In genomic region chr19:29321116-29321515, GRCh38 we compare ENCODE assay signal across 16 cellular contexts.
DNase-seq lines count a peak whose midpoint lies in the region; ATAC-seq and TF ChIP-seq lines count a peak whose summit lies in the region.
"Had no signal": no experiment of that assay in that cellular context is flagged by ENCODE, and none has a peak within 500 bp of the region (broad histone marks: within the 10 kb centered on the region; RNA-seq: fewer than 3 reads in every experiment).

No MANE protein-coding gene starts in this region.

- no peaks in the 10 kb centered on the region for H3K27me3 ChIP-seq in neural progenitor cell
- H3K27me3 ChIP-seq: BLaER1 had no signal

- DNase-seq in natural killer cell treated with Interleukin-12 subunit alpha and Interleukin-12 subunit beta and Interleukin-15 and Interleukin-18, amount 100 ng/mL, for 72 hours (ENCODE audit: low spot score): peak; percentile 48
- no peak for DNase-seq in natural killer cell
- peak; percentile 20 for DNase-seq in ecto neural progenitor cell (ENCODE audit: low spot score)
- peak; percentile 42 for DNase-seq in posterior vena cava (ENCODE audit: low spot score)
- no peak for DNase-seq in DMS 273 (lab: John Stamatoyannopoulos, UW; ENCODE audit: unreplicated experiment)
- no peak for DNase-seq in neural progenitor cell (ENCODE audit: low spot score)
- no peak for DNase-seq in activated naive CD4-positive, alpha-beta T cell treated with Interleukin-2 at 50 U/mL for 16 hours
- DNase-seq in activated T-cell treated with anti-CD3 and anti-CD28 coated beads, Interleukin-2, amount 50 U/mL, for 1 hour: no peak
- DNase-seq: CD4-positive, alpha-beta memory T cell; DMS79 treated with DMSO at 0.1 percent for 48 hours; GF-D8; GM23248 had no signal

- H3K27ac Mint-ChIP-seq in natural killer cell treated with Interleukin-12 subunit alpha and Interleukin-12 subunit beta and Interleukin-15 and Interleukin-18, amount 100 ng/mL, for 72 hours: no peak overlapping the region
- H3K27ac Mint-ChIP-seq in natural killer cell (no peak overlapping the region), neural progenitor cell (no peak overlapping the region)
- H3K27ac Mint-ChIP-seq: CD14-positive monocyte; CD4-positive, alpha-beta memory T cell had no signal

- peaks cover 6 to 9% of the 10 kb centered on the region in 2 donors for H3K27me3 Mint-ChIP-seq in natural killer cell treated with Interleukin-12 subunit alpha and Interleukin-12 subunit beta and Interleukin-15 and Interleukin-18, amount 100 ng/mL, for 72 hours
- peaks cover 10 to 20% of the 10 kb centered on the region in 2 donors for H3K27me3 Mint-ChIP-seq in natural killer cell (ENCODE audit: low read depth in 2 of 2)
- H3K27me3 Mint-ChIP-seq in neural progenitor cell (ENCODE audit: insufficient read depth, low read depth): peaks cover 5% of the 10 kb centered on the region

- H3K9ac ChIP-seq in neural progenitor cell: no peak overlapping the region
- H3K9ac ChIP-seq: BLaER1, GM23248 had no signal

- H3K4me3 Mint-ChIP-seq in natural killer cell treated with Interleukin-12 subunit alpha and Interleukin-12 subunit beta and Interleukin-15 and Interleukin-18, amount 100 ng/mL, for 72 hours: no peak overlapping the region
- H3K4me3 Mint-ChIP-seq in natural killer cell: no peak overlapping the region
- H3K4me3 Mint-ChIP-seq in neural progenitor cell: no peak overlapping the region
- H3K4me3 Mint-ChIP-seq: CD14-positive monocyte; CD4-positive, alpha-beta memory T cell had no signal

- H3K36me3 Mint-ChIP-seq in natural killer cell treated with Interleukin-12 subunit alpha and Interleukin-12 subunit beta and Interleukin-15 and Interleukin-18, amount 100 ng/mL, for 72 hours: no peaks in the 10 kb centered on the region
- no peaks in the 10 kb centered on the region for H3K36me3 Mint-ChIP-seq in natural killer cell
- H3K36me3 Mint-ChIP-seq in neural progenitor cell: no peaks in the 10 kb centered on the region
- H3K36me3 Mint-ChIP-seq: CD14-positive monocyte; CD4-positive, alpha-beta memory T cell had no signal

- no peak overlapping the region for H2AFZ ChIP-seq in neural progenitor cell (replicated peaks)
- H2AFZ ChIP-seq: GM23248 had no signal

- no peak overlapping the region for H3K4me2 ChIP-seq in neural progenitor cell
- H3K4me2 ChIP-seq: BLaER1 had no signal

- no peak for ATAC-seq in natural killer cell treated with Interleukin-12 subunit alpha and Interleukin-12 subunit beta and Interleukin-15 and Interleukin-18, amount 100 ng/mL, for 72 hours
- ATAC-seq in natural killer cell: no peak

- no peaks in the 10 kb centered on the region for H4K20me1 ChIP-seq in neural progenitor cell (ENCODE audit: low read depth)
- H4K20me1 ChIP-seq: BLaER1 had no signal

- TF ChIP-seq CTCF in natural killer cell (IDR thresholded peaks at IDR 0.05) (no peak), neural progenitor cell (IDR thresholded peaks at IDR 0.05) (no peak)

- H3F3A ChIP-seq in neural progenitor cell (ENCODE audit: low read depth): no peaks in the 10 kb centered on the region

- no peaks in the 10 kb centered on the region for H3K9me3 Mint-ChIP-seq in natural killer cell treated with Interleukin-12 subunit alpha and Interleukin-12 subunit beta and Interleukin-15 and Interleukin-18, amount 100 ng/mL, for 72 hours
- H3K9me3 Mint-ChIP-seq in natural killer cell (no peaks in the 10 kb centered on the region), neural progenitor cell (no peaks in the 10 kb centered on the region)
- H3K9me3 Mint-ChIP-seq: CD4-positive, alpha-beta memory T cell had no signal

- H3K9me3 ChIP-seq in neural progenitor cell (ENCODE audit: low read depth): no peaks in the 10 kb centered on the region
- H3K9me3 ChIP-seq: BLaER1, HAP-1 had no signal

- H3K36me3 ChIP-seq in neural progenitor cell: no peaks in the 10 kb centered on the region
- H3K36me3 ChIP-seq: BLaER1, HAP-1 had no signal

- no peaks in the 10 kb centered on the region for H3K79me2 ChIP-seq in neural progenitor cell (ENCODE audit: low read depth)

- no peak overlapping the region for H3K27ac ChIP-seq in neural progenitor cell
- H3K27ac ChIP-seq: 22Rv1, BLaER1, GM23248 had no signal

- peaks cover 5% of the 10 kb centered on the region for H3K4me1 ChIP-seq in neural progenitor cell
- H3K4me1 ChIP-seq: BLaER1, HAP-1 had no signal

- no peaks in the 10 kb centered on the region for H3K4me1 Mint-ChIP-seq in natural killer cell treated with Interleukin-12 subunit alpha and Interleukin-12 subunit beta and Interleukin-15 and Interleukin-18, amount 100 ng/mL, for 72 hours (ENCODE audit: low read depth in 2 of 2)
- H3K4me1 Mint-ChIP-seq in natural killer cell (no peaks in the 10 kb centered on the region), neural progenitor cell (peaks cover 2% of the 10 kb centered on the region)
- H3K4me1 Mint-ChIP-seq: CD14-positive monocyte had no signal

- no peak overlapping the region for H3K4me3 ChIP-seq in neural progenitor cell
- H3K4me3 ChIP-seq: BLaER1, GM23248, HAP-1 had no signal

- intact Hi-C loops in natural killer cell (cut with micrococcal nuclease) (no loop called here), posterior vena cava (cut with DNase I) (no loop called here)

Comparison
In these comparisons a context has a peak if more than half of its experiments do, and no peak if none do; other contexts are left out.
1. DNase-seq: peak in natural killer cell treated with Interleukin-12 subunit alpha and Interleukin-12 subunit beta and Interleukin-15 and Interleukin-18, amount 100 ng/mL, for 72 hours (single experiment), ecto neural progenitor cell (single experiment) and posterior vena cava (single experiment); none in natural killer cell (single experiment), DMS 273 (single experiment), neural progenitor cell (single experiment), activated naive CD4-positive, alpha-beta T cell treated with Interleukin-2 at 50 U/mL for 16 hours (single experiment) and activated T-cell treated with anti-CD3 and anti-CD28 coated beads, Interleukin-2, amount 50 U/mL, for 1 hour (single experiment).